ENCODE assay signal across 29 cellular contexts in the genomic region with DNA sequence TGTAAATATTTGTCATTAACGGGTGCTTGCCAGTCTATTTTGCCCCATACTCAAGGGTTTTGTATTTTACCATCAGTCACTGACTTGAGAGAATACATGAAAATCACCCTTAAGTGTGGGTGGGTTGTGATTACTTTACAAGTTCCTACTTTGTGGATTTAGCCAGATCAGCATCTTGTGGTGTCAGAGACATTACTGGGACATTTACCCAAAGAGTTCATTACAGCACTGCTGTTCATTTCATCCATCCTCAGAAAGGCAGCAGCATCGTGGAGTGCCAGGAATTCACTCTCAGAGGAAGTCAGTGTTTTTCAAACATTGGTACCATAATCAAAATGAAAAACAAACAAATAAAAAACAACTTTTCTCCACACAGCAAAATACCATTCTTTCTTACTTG.
"Had no signal": no experiment of that assay in that cellular context is flagged by ENCODE, and none has a peak within 500 bp of the region (broad histone marks: within the 10 kb centered on the region; RNA-seq: fewer than 3 reads in every experiment).

No MANE protein-coding gene starts in this region.

- DNase-seq: activated CD4-positive, alpha-beta memory T cell treated with anti-CD3 and anti-CD28 coated beads for 36 hours; activated CD4-positive, alpha-beta T cell treated with anti-CD3 and anti-CD28 coated beads for 36 hours; activated CD4-positive, alpha-beta T cell treated with anti-CD3 and anti-CD28 coated beads, Interleukin-2, amount 10 ng/mL, durations not matched to agents 24 days and 14 days; activated CD4-positive, CD25-positive, alpha-beta regulatory T cell; activated CD4-positive, CD25-positive, alpha-beta regulatory T cell treated with anti-CD3 and anti-CD28 coated beads, Interleukin-2, amount 50 U/mL, for 72 hours; activated CD8-positive, alpha-beta memory T cell treated with anti-CD3 and anti-CD28 coated beads, Interleukin-2, amount 10 ng/mL, durations not matched to agents 7 days and 5 days; activated CD8-positive, alpha-beta memory T cell treated with anti-CD3 and anti-CD28 coated beads, Interleukin-2, amount 50 U/mL, for 4 hours; activated CD8-positive, alpha-beta T cell treated with anti-CD3 and anti-CD28 coated beads, Interleukin-2, amount 10 ng/mL, durations not matched to agents 7 days and 5 days; activated effector memory CD4-positive, alpha-beta T cell treated with anti-CD3 and anti-CD28 coated beads, Interleukin-2, amount 50 U/mL, for 16 hours; activated naive CD4-positive, alpha-beta T cell treated with anti-CD3 and anti-CD28 coated beads for 36 hours; activated naive CD8-positive, alpha-beta T cell treated with anti-CD3 and anti-CD28 coated beads for 36 hours; activated naive CD8-positive, alpha-beta T cell treated with anti-CD3 and anti-CD28 coated beads, Interleukin-2, amount 50 U/mL, for 24 hours; activated T-cell treated with anti-CD3 and anti-CD28 coated beads, Interleukin-2, amount 50 U/mL, for 1 hour; activated T-cell treated with anti-CD3 and anti-CD28 coated beads, Interleukin-2, amount 50 U/mL, for 48 hours; adrenal gland; amygdala; aorta; body of pancreas; cerebellar nuclear complex; dorsolateral prefrontal cortex; effector memory CD4-positive, alpha-beta T cell; endodermal cell; foreskin keratinocyte; gastrocnemius medialis; glutamatergic neuron; heart left ventricle; T-helper 2 cell had no signal

- H3K4me1 ChIP-seq: adrenal gland, body of pancreas, esophagus muscularis mucosa, foreskin keratinocyte, gastrocnemius medialis, heart left ventricle had no signal

- H3K36me3 ChIP-seq: adrenal gland, esophagus muscularis mucosa, gastrocnemius medialis, heart left ventricle had no signal

- H3K27me3 ChIP-seq: adrenal gland, body of pancreas, dorsolateral prefrontal cortex, esophagus muscularis mucosa, foreskin keratinocyte, gastrocnemius medialis, heart left ventricle had no signal

- H3K9me3 ChIP-seq: adrenal gland, body of pancreas, esophagus muscularis mucosa, gastrocnemius medialis, heart left ventricle had no signal

- H3K27ac ChIP-seq: adrenal gland, body of pancreas, coronary artery, esophagus muscularis mucosa, foreskin keratinocyte, gastrocnemius medialis, heart left ventricle had no signal

- H3K4me3 ChIP-seq: adrenal gland, body of pancreas, coronary artery, dorsolateral prefrontal cortex, esophagus muscularis mucosa, gastrocnemius medialis, heart left ventricle had no signal

- ATAC-seq: activated CD4-positive, alpha-beta T cell treated with anti-CD3 and anti-CD28 coated beads for 36 hours; activated CD8-positive, alpha-beta memory T cell treated with anti-CD3 and anti-CD28 coated beads, Interleukin-2, amount 10 ng/mL, durations not matched to agents 7 days and 5 days; activated CD8-positive, alpha-beta T cell treated with anti-CD3 and anti-CD28 coated beads, Interleukin-2, amount 10 ng/mL, durations not matched to agents 7 days and 5 days; activated naive CD8-positive, alpha-beta T cell treated with anti-CD3 and anti-CD28 coated beads, Interleukin-2, amount 50 U/mL, for 24 hours; body of pancreas; foreskin keratinocyte; gastrocnemius medialis; heart left ventricle had no signal
